ENCODE assay signal across 1 cellular context in genomic region chr1:22025368-22026154, GRCh38.
TF ChIP-seq lines count a peak whose summit lies in the region.

No MANE protein-coding gene starts in this region.

TF ChIP-seq in GM23338, 12 proteins besides CTCF, POLR2A, EP300 and RAD21:
- 0 out of 2 replicates have a peak, but pooled peaks have one; percentile 46 for TF ChIP-seq CREB1 (CRISPR knock-in tag; IDR thresholded peaks at IDR 0.05; ENCODE audit: low read depth)
- TF ChIP-seq POLR2AphosphoS5 (IDR thresholded peaks at IDR 0.05; ENCODE audit: low read depth), result peak; percentile 82
- TF ChIP-seq NANOG (IDR thresholded peaks at IDR 0.05; ENCODE audit: borderline replicate concordance), result no peak
- no peak for TF ChIP-seq JUNB (IDR thresholded peaks at IDR 0.05; ENCODE audit: unreplicated experiment)
- peak; percentile 67 for TF ChIP-seq ETS1 (IDR thresholded peaks at IDR 0.05)
- no peak for TF ChIP-seq ZNF114 (CRISPR knock-in tag; IDR thresholded peaks at IDR 0.05)
